In the genomic region with DNA sequence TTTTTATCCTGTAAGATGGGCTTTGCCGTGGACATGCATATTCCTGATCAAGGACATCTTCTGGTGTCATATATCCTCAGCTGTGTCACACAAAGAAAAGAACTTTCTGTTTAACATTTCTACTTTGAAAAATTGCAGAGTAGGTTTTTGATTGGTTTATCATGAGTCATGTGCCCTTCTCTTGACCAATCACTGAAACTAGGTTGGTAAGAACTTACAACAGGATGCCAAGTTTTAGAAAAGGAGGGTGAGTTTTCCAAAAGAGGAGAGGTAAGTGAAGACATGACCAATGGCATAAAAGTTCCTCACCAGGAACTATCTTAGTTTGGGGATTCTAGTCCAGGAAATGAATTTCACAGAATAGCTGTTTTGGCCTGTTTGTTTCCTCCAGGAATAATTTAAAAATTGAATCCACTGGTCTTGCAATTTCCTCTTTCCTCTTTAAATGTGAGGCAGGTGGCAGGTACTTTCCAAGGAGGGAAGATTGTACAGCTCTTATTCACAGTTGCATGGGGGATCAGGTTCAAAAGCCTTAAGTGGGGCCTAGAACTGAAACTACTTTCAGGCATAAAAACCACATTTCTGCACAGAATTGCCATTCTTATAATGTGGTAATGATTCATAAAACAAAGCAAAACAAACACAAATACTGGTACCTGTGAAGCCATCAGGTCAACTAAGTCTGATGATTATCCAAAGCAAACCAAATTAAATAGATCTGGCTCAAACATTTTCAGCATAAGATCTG, we compare ENCODE assay signal across 21 cellular contexts.
DNase-seq lines count a peak whose midpoint lies in the region; ATAC-seq, FAIRE-seq and TF ChIP-seq lines count a peak whose summit lies in the region.
"Had no signal": no experiment of that assay in that cellular context is flagged by ENCODE, and none has a peak within 500 bp of the region (broad histone marks: within the 10 kb centered on the region; RNA-seq: fewer than 3 reads in every experiment).

No MANE protein-coding gene starts in this region.

- no peak overlapping the region for H3K4me2 ChIP-seq in GM12878 (ENCODE audit: control insufficient read depth, insufficient read depth)
- H3K4me2 ChIP-seq: BLaER1 treated with 17β-estradiol and CSF1 and Interleukin-3, amounts not matched to agents 10 nM and 100 nM had no signal

- H3K9me3 ChIP-seq in GM12878 (replicated peaks; ENCODE audit: control insufficient read depth, insufficient read depth, low read length) (no peaks in the 10 kb centered on the region; the same call in 2 of the 3 replicates), kidney (ENCODE audit: control insufficient read depth in 1 of 2, low read length in 2 of 2) (no peaks in the 10 kb centered on the region)
- H3K9me3 ChIP-seq: BLaER1 treated with 17β-estradiol and CSF1 and Interleukin-3, amounts not matched to agents 10 nM and 100 nM; SJCRH30 had no signal

- TF ChIP-seq RAD21 in GM12878 (IDR thresholded peaks at IDR 0.05; ENCODE audit: insufficient read depth, low read depth, low read length), result no peak

- intact Hi-C loops in GM12878 (cut with micrococcal nuclease; ENCODE audit: unreplicated experiment), result no loop called here
- intact Hi-C loops in kidney (cut with DNase I), result no loop called here

- TF ChIP-seq POLR2A in GM12878 (IDR thresholded peaks at IDR 0.05; ENCODE audit: low read depth, low read length), result no peak

- no peaks in the 10 kb centered on the region for H3K4me1 ChIP-seq in GM12878 (ENCODE audit: control insufficient read depth, insufficient read depth, low read length)
- no peaks in the 10 kb centered on the region for H3K4me1 ChIP-seq in kidney (ENCODE audit: control insufficient read depth in 1 of 2, insufficient read depth in 1 of 2, low read depth in 1 of 2, low read length in 2 of 2)
- H3K4me1 ChIP-seq: BLaER1 treated with 17β-estradiol and CSF1 and Interleukin-3, amounts not matched to agents 10 nM and 100 nM; SJCRH30 had no signal

- POLR2A ChIA-PET in GM12878 (lab: Charles Lee), result no interaction called here
- POLR2A ChIA-PET in activated CD4-positive, alpha-beta T cell treated with anti-CD3 and anti-CD28 coated beads, Interleukin-2, amount 10 ng/mL, durations not matched to agents 7 days and 5 days (lab: Charles Lee), result no interaction called here

- RAD21 ChIA-PET in GM12878 (lab: Charles Lee; ENCODE audit: unreplicated experiment), result no interaction called here

- no peak for FAIRE-seq in GM12878 (lab: Jason Lieb, UNC)
- no peak for FAIRE-seq in kidney (lab: Jason Lieb, UNC)

- no peak overlapping the region for H3K4me3 Mint-ChIP-seq in activated CD4-positive, alpha-beta T cell treated with anti-CD3 and anti-CD28 coated beads, Interleukin-2, amount 10 ng/mL, durations not matched to agents 7 days and 5 days
- no peak overlapping the region for H3K4me3 Mint-ChIP-seq in activated naive CD4-positive, alpha-beta T cell treated with anti-CD3 and anti-CD28 coated beads, Interleukin-2, amount 10 ng/mL, durations not matched to agents 7 days and 5 days
- H3K4me3 Mint-ChIP-seq: CD8-positive, alpha-beta T cell; H9; T-helper 1 cell treated with Interleukin-12 subunit alpha and Interleukin-12 subunit beta and Interleukin-4 antibody, amounts not matched to agents 30 μg/mL and 1 μg/mL, for 36 hours had no signal

- no peaks in the 10 kb centered on the region for H3K27me3 Mint-ChIP-seq in activated CD4-positive, alpha-beta T cell treated with anti-CD3 and anti-CD28 coated beads, Interleukin-2, amount 10 ng/mL, durations not matched to agents 7 days and 5 days
- no peaks in the 10 kb centered on the region for H3K27me3 Mint-ChIP-seq in activated naive CD4-positive, alpha-beta T cell treated with anti-CD3 and anti-CD28 coated beads, Interleukin-2, amount 10 ng/mL, durations not matched to agents 7 days and 5 days

- H3K36me3 ChIP-seq in GM12878 (ENCODE audit: control insufficient read depth in 2 of 2, insufficient read depth in 2 of 2, low read length in 1 of 2), result no peaks in the 10 kb centered on the region
- H3K36me3 ChIP-seq in kidney (ENCODE audit: control insufficient read depth in 1 of 2, insufficient read depth in 2 of 2, low read length in 2 of 2), result no peaks in the 10 kb centered on the region
- H3K36me3 ChIP-seq: BLaER1 treated with 17β-estradiol and CSF1 and Interleukin-3, amounts not matched to agents 10 nM and 100 nM; SJCRH30 had no signal

- H2AFZ ChIP-seq in GM12878 (ENCODE audit: control insufficient read depth, low read depth, low read length), result no peak overlapping the region

- H3K79me2 ChIP-seq in GM12878 (ENCODE audit: control insufficient read depth, insufficient read depth, low read length), result no peaks in the 10 kb centered on the region

- in situ Hi-C loops in GM12878 (cut with MboI), result no loop called here

- H3K9me3 Mint-ChIP-seq in activated CD4-positive, alpha-beta T cell treated with anti-CD3 and anti-CD28 coated beads, Interleukin-2, amount 10 ng/mL, durations not matched to agents 7 days and 5 days, result peaks cover 3% of the 10 kb centered on the region
- H3K9me3 Mint-ChIP-seq in activated naive CD4-positive, alpha-beta T cell treated with anti-CD3 and anti-CD28 coated beads, Interleukin-2, amount 10 ng/mL, durations not matched to agents 7 days and 5 days, result no peaks in the 10 kb centered on the region
- H3K9me3 Mint-ChIP-seq: H9 had no signal

- WGBS in GM12878 (ENCODE audit: insufficient coverage, insufficient replicate concordance, low lambda C conversion rate, missing lambda C conversion rate), result 0% methylated on average over 1 of the region's 1 CpG

- no peaks in the 10 kb centered on the region for H3K4me1 Mint-ChIP-seq in activated CD4-positive, alpha-beta T cell treated with anti-CD3 and anti-CD28 coated beads, Interleukin-2, amount 10 ng/mL, durations not matched to agents 7 days and 5 days
- no peaks in the 10 kb centered on the region for H3K4me1 Mint-ChIP-seq in activated naive CD4-positive, alpha-beta T cell treated with anti-CD3 and anti-CD28 coated beads, Interleukin-2, amount 10 ng/mL, durations not matched to agents 7 days and 5 days

- TF ChIP-seq CTCF in GM12878 (IDR thresholded peaks at IDR 0.05 in 2 of 3, conservative IDR thresholded peaks at IDR 0.05 in 1 of 3; ENCODE audit: control insufficient read depth in 2 of 3, extremely low read depth in 1 of 3, insufficient read depth in 1 of 3, low read depth in 3 of 3, low read length in 3 of 3) (no peak), kidney (IDR thresholded peaks at IDR 0.05; ENCODE audit: borderline replicate concordance, extremely low read depth, insufficient read depth) (no peak)

- no peaks in the 10 kb centered on the region for H3K36me3 Mint-ChIP-seq in activated CD4-positive, alpha-beta T cell treated with anti-CD3 and anti-CD28 coated beads, Interleukin-2, amount 10 ng/mL, durations not matched to agents 7 days and 5 days (ENCODE audit: low read depth)
- no peaks in the 10 kb centered on the region for H3K36me3 Mint-ChIP-seq in activated naive CD4-positive, alpha-beta T cell treated with anti-CD3 and anti-CD28 coated beads, Interleukin-2, amount 10 ng/mL, durations not matched to agents 7 days and 5 days
- H3K36me3 Mint-ChIP-seq: CD8-positive, alpha-beta T cell had no signal

- no peak overlapping the region for H3K4me3 ChIP-seq in GM12878
- no peak overlapping the region for H3K4me3 ChIP-seq in kidney (ENCODE audit: low read length in 2 of 2)
- H3K4me3 ChIP-seq: BLaER1 treated with 17β-estradiol and CSF1 and Interleukin-3, amounts not matched to agents 10 nM and 100 nM; SJCRH30 had no signal

- 0 out of 4 replicates have a peak, but pooled peaks of 1 of the 2 experiments have one; percentile 21 for TF ChIP-seq EP300 in GM12878 (IDR thresholded peaks at IDR 0.05; ENCODE audit: borderline replicate concordance in 1 of 2, control insufficient read depth in 1 of 2, low read depth in 2 of 2, low read length in 2 of 2)

- no peak overlapping the region for H3K27ac Mint-ChIP-seq in activated CD4-positive, alpha-beta T cell treated with anti-CD3 and anti-CD28 coated beads, Interleukin-2, amount 10 ng/mL, durations not matched to agents 7 days and 5 days
- H3K27ac Mint-ChIP-seq in activated naive CD4-positive, alpha-beta T cell treated with anti-CD3 and anti-CD28 coated beads, Interleukin-2, amount 10 ng/mL, durations not matched to agents 7 days and 5 days, result no peak overlapping the region
- H3K27ac Mint-ChIP-seq: CD8-positive, alpha-beta T cell; H9; T-helper 1 cell treated with Interleukin-12 subunit alpha and Interleukin-12 subunit beta and Interleukin-4 antibody, amounts not matched to agents 30 μg/mL and 1 μg/mL, for 36 hours had no signal

- CTCF ChIA-PET in GM12878 (lab: Yijun Ruan, JAX), result no interaction called here
- CTCF ChIA-PET in activated CD4-positive, alpha-beta T cell treated with anti-CD3 and anti-CD28 coated beads, Interleukin-2, amount 10 ng/mL, durations not matched to agents 7 days and 5 days (lab: Charles Lee), result no interaction called here
- CTCF ChIA-PET in activated naive CD4-positive, alpha-beta T cell treated with anti-CD3 and anti-CD28 coated beads, Interleukin-2, amount 10 ng/mL, durations not matched to agents 7 days and 5 days (lab: Charles Lee), result no interaction called here

- no peaks in the 10 kb centered on the region for H3K27me3 ChIP-seq in GM12878 (replicated peaks in 1 of 2; ENCODE audit: control insufficient read depth in 2 of 2, insufficient read depth in 2 of 2, low read length in 1 of 2)
- H3K27me3 ChIP-seq: BLaER1 treated with 17β-estradiol and CSF1 and Interleukin-3, amounts not matched to agents 10 nM and 100 nM; SJCRH30 had no signal

- BruUV-seq in GM12878 (replicated peaks; lab: Mats Ljungman, UMichigan), result no TSS peak

- SMC1A ChIA-PET in GM12878 (lab: Charles Lee; ENCODE audit: uncharacterized antibody, unreplicated experiment), result no interaction called here

- ATAC-seq in GM18858 (IDR thresholded peaks at IDR 0.05; ENCODE audit: unreplicated experiment), result peak; percentile 58
- peak; percentile 83 for ATAC-seq in GM21717 (IDR thresholded peaks at IDR 0.05; ENCODE audit: unreplicated experiment)
- peak; percentile 90 for ATAC-seq in HG03432 (IDR thresholded peaks at IDR 0.05; ENCODE audit: unreplicated experiment)
- ATAC-seq in GM12878, result peak; percentile 56
- no peak for ATAC-seq in GM18517 (IDR thresholded peaks at IDR 0.05; ENCODE audit: unreplicated experiment)
- ATAC-seq: CD8-positive, alpha-beta T cell; Panc1 had no signal

- no peak overlapping the region; the same call in 1 of the 2 replicates for H3K27ac ChIP-seq in GM12878 (ENCODE audit: control insufficient read depth, insufficient read depth)
- H3K27ac ChIP-seq in kidney (ENCODE audit: low read depth in 2 of 2, low read length in 2 of 2), result no peak overlapping the region
- H3K27ac ChIP-seq: BLaER1 treated with 17β-estradiol and CSF1 and Interleukin-3, amounts not matched to agents 10 nM and 100 nM; SJCRH30 had no signal

- H3K9ac ChIP-seq in GM12878 (ENCODE audit: control insufficient read depth, insufficient read depth, low read length) (no peak overlapping the region), kidney (ENCODE audit: low read length in 2 of 2) (no peak overlapping the region)
- H3K9ac ChIP-seq: BLaER1 treated with 17β-estradiol and CSF1 and Interleukin-3, amounts not matched to agents 10 nM and 100 nM had no signal

- DNase-seq in GM12878 (ENCODE audit: low read depth, low spot score) (no peak), kidney (no peak)
- no peak for DNase-seq in activated CD4-positive, alpha-beta T cell treated with anti-CD3 and anti-CD28 coated beads, Interleukin-2, amount 10 ng/mL, durations not matched to agents 7 days and 5 days
- no peak for DNase-seq in activated naive CD4-positive, alpha-beta T cell treated with anti-CD3 and anti-CD28 coated beads, Interleukin-2, amount 10 ng/mL, durations not matched to agents 7 days and 5 days
- DNase-seq: Calu3; CD8-positive, alpha-beta T cell; EL; H9; NCI-H1048; NCI-H1436; NCI-H1930; NCI-H345; NCI-H524 treated with DMSO at 0.1 percent for 48 hours; SJCRH30 had no signal

- H4K20me1 ChIP-seq in GM12878 (ENCODE audit: control insufficient read depth, insufficient read depth), result no peaks in the 10 kb centered on the region
- H4K20me1 ChIP-seq: BLaER1 treated with 17β-estradiol and CSF1 and Interleukin-3, amounts not matched to agents 10 nM and 100 nM had no signal
